Comparison of ENCODE assay signal across 1 cellular context in the genomic region with DNA sequence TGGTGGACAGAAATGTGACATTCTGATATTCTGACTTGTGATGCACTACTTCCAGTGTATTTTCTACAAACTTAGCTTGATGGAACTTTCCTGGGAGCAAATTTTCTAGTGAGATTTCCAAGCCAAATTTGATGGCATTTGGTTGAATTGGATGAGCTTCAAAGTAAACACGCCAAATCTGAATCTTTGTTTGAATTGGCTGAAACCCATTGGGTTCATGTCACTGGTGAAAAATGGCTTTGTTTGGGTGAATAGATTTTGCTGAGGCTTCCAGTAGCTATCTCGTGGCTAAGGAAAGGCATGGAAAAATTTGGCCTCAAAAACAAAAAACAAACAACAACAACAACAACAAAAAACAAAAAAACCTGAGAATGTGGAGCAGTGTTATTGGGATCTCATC.
TF ChIP-seq lines count a peak whose summit lies in the region.

No MANE protein-coding gene starts in this region.

TF ChIP-seq in SK-N-SH, 30 proteins besides CTCF, POLR2A, EP300 and RAD21 (continued from another document):
- TF ChIP-seq, protein P1, sequence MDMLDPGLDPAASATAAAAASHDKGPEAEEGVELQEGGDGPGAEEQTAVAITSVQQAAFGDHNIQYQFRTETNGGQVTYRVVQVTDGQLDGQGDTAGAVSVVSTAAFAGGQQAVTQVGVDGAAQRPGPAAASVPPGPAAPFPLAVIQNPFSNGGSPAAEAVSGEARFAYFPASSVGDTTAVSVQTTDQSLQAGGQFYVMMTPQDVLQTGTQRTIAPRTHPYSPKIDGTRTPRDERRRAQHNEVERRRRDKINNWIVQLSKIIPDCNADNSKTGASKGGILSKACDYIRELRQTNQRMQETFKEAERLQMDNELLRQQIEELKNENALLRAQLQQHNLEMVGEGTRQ (IDR thresholded peaks at IDR 0.05; ENCODE audit: borderline replicate concordance, low read depth, low read length): no peak
- TF ChIP-seq RFX5 (IDR thresholded peaks at IDR 0.05; ENCODE audit: low read length) (no peak), SMC3 (IDR thresholded peaks at IDR 0.05; ENCODE audit: low read depth, low read length) (no peak), EZH2phosphoT487 (IDR thresholded peaks at IDR 0.05; ENCODE audit: borderline replicate concordance, low read depth) (no peak)
- TF ChIP-seq, protein P2, sequence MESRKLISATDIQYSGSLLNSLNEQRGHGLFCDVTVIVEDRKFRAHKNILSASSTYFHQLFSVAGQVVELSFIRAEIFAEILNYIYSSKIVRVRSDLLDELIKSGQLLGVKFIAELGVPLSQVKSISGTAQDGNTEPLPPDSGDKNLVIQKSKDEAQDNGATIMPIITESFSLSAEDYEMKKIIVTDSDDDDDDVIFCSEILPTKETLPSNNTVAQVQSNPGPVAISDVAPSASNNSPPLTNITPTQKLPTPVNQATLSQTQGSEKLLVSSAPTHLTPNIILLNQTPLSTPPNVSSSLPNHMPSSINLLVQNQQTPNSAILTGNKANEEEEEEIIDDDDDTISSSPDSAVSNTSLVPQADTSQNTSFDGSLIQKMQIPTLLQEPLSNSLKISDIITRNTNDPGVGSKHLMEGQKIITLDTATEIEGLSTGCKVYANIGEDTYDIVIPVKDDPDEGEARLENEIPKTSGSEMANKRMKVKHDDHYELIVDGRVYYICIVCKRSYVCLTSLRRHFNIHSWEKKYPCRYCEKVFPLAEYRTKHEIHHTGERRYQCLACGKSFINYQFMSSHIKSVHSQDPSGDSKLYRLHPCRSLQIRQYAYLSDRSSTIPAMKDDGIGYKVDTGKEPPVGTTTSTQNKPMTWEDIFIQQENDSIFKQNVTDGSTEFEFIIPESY (IDR thresholded peaks at IDR 0.05; ENCODE audit: borderline replicate concordance, low read depth): no peak
